15 cellular contexts compared by ENCODE assay signal in genomic region chr2:735670-736218, GRCh38. TPM values are rescaled to one million over a fixed set of nuclear protein-coding genes. Genes with fewer than 3 reads are reported as not detected.
DNase-seq lines count a peak whose midpoint lies in the region; ATAC-seq, FAIRE-seq and TF ChIP-seq lines count a peak whose summit lies in the region.
"Had no signal": no experiment of that assay in that cellular context is flagged by ENCODE, and none has a peak within 500 bp of the region (broad histone marks: within the 10 kb centered on the region; RNA-seq: fewer than 3 reads in every experiment).

No MANE protein-coding gene starts in this region.

- H3K36me3 Mint-ChIP-seq in activated naive CD8-positive, alpha-beta T cell treated with anti-CD3 and anti-CD28 coated beads, Interleukin-2, amount 50 U/mL, for 24 hours (ENCODE audit: low read depth) = no peaks in the 10 kb centered on the region

- ATAC-seq in GM21367 (IDR thresholded peaks at IDR 0.05; ENCODE audit: unreplicated experiment) (peak; percentile 47), HG03039 (IDR thresholded peaks at IDR 0.05; ENCODE audit: unreplicated experiment) (peak; percentile 78), left ventricle myocardium superior (no peak)
- ATAC-seq in activated naive CD8-positive, alpha-beta T cell treated with anti-CD3 and anti-CD28 coated beads, Interleukin-2, amount 50 U/mL, for 24 hours = peak; percentile 65

- peaks cover 0 to 13% (median 9%) of the 10 kb centered on the region in 4 donors for H3K4me1 ChIP-seq in tibial nerve

- peaks cover 5% of the 10 kb centered on the region for H3K27me3 Mint-ChIP-seq in activated naive CD8-positive, alpha-beta T cell treated with anti-CD3 and anti-CD28 coated beads, Interleukin-2, amount 50 U/mL, for 24 hours

- no peaks in the 10 kb centered on the region for H3K36me3 ChIP-seq in tibial nerve

- no peaks in the 10 kb centered on the region for H3K9me3 Mint-ChIP-seq in activated naive CD8-positive, alpha-beta T cell treated with anti-CD3 and anti-CD28 coated beads, Interleukin-2, amount 50 U/mL, for 24 hours

- no peak overlapping the region for H3K27ac ChIP-seq in tibial nerve
- H3K27ac ChIP-seq: KMS-11 had no signal

- TF ChIP-seq POLR2A in GM12891 (IDR thresholded peaks at IDR 0.05; ENCODE audit: low read depth, low read length) (no peak), tibial nerve (IDR thresholded peaks at IDR 0.05) (no peak)

- no peak overlapping the region for H3K4me3 ChIP-seq in tibial nerve

- TF ChIP-seq EP300 in tibial nerve (IDR thresholded peaks at IDR 0.05) = no peak

- no peak overlapping the region for H3K27ac Mint-ChIP-seq in activated naive CD8-positive, alpha-beta T cell treated with anti-CD3 and anti-CD28 coated beads, Interleukin-2, amount 50 U/mL, for 24 hours

- DNase-seq in GM12891 (ENCODE audit: insufficient read length, low spot score) (no peak), NCI-H748 treated with DMSO at 0.1 percent for 48 hours (lab: John Stamatoyannopoulos, UW) (no peak), tibial nerve (ENCODE audit: low spot score in 2 of 2) (no peak), left ventricle myocardium superior (no peak)
- DNase-seq in activated naive CD8-positive, alpha-beta T cell treated with anti-CD3 and anti-CD28 coated beads, Interleukin-2, amount 50 U/mL, for 24 hours = no peak
- no peak for DNase-seq in stimulated activated CD4-positive, alpha-beta T cell treated with anti-CD3 and anti-CD28 coated beads, Interleukin-2, amount 100 ng/mL, for 48 hours
- DNase-seq: activated CD4-positive, alpha-beta T cell treated with anti-CD3 and anti-CD28 coated beads, Interleukin-2, amount 50 U/mL, for 1 hour; activated naive CD4-positive, alpha-beta T cell; caudate nucleus; mammary epithelial cell; NCI-H2107; occipital lobe had no signal

- intact Hi-C loops in left ventricle myocardium superior (cut with micrococcal nuclease) = no loop called here

- 34 to 45% methylated on average over 5 of the region's 5 CpGs for WGBS in tibial nerve, 2 donors

- no peaks in the 10 kb centered on the region for H3K9me3 ChIP-seq in tibial nerve

- H3K4me1 Mint-ChIP-seq in activated naive CD8-positive, alpha-beta T cell treated with anti-CD3 and anti-CD28 coated beads, Interleukin-2, amount 50 U/mL, for 24 hours = peaks cover 17% of the 10 kb centered on the region

- FAIRE-seq in GM12891 (lab: Jason Lieb, UNC) = no peak

- no peak for TF ChIP-seq CTCF in tibial nerve (IDR thresholded peaks at IDR 0.05)

- no peak overlapping the region for H3K4me3 Mint-ChIP-seq in activated naive CD8-positive, alpha-beta T cell treated with anti-CD3 and anti-CD28 coated beads, Interleukin-2, amount 50 U/mL, for 24 hours

- peaks cover 0 to 20% of the 10 kb centered on the region in 2 donors for H3K27me3 ChIP-seq in tibial nerve

TF ChIP-seq in GM12891, 5 proteins besides CTCF, POLR2A, EP300 and RAD21:
- TF ChIP-seq TAF1 (IDR thresholded peaks at IDR 0.05; ENCODE audit: low read depth, low read length) = no peak
- peak; percentile 53 for TF ChIP-seq SPI1 (IDR thresholded peaks at IDR 0.05; ENCODE audit: low read depth, low read length)
- TF ChIP-seq PAX5 (IDR thresholded peaks at IDR 0.05; ENCODE audit: insufficient read depth, low read length, severe bottlenecking) = no peak
- no peak for TF ChIP-seq POLR2AphosphoS5 (IDR thresholded peaks at IDR 0.05; ENCODE audit: low read depth, low read length)

RNA-seq across cellular contexts. Expression of gene TMEM18, which starts 58.5 kb away (rescaled TPM):
- polyA plus RNA-seq in GM12891 (2012; ENCODE audit: low read depth, missing spikeins) = 14.3 TPM
- total RNA-seq in tibial nerve (10 to 100 TPM; 20.1 to 44.1 (median 23.4) TPM), left ventricle myocardium superior (9.4 TPM)
